Comparison of ENCODE assay signal across 11 cellular contexts in the genomic region with DNA sequence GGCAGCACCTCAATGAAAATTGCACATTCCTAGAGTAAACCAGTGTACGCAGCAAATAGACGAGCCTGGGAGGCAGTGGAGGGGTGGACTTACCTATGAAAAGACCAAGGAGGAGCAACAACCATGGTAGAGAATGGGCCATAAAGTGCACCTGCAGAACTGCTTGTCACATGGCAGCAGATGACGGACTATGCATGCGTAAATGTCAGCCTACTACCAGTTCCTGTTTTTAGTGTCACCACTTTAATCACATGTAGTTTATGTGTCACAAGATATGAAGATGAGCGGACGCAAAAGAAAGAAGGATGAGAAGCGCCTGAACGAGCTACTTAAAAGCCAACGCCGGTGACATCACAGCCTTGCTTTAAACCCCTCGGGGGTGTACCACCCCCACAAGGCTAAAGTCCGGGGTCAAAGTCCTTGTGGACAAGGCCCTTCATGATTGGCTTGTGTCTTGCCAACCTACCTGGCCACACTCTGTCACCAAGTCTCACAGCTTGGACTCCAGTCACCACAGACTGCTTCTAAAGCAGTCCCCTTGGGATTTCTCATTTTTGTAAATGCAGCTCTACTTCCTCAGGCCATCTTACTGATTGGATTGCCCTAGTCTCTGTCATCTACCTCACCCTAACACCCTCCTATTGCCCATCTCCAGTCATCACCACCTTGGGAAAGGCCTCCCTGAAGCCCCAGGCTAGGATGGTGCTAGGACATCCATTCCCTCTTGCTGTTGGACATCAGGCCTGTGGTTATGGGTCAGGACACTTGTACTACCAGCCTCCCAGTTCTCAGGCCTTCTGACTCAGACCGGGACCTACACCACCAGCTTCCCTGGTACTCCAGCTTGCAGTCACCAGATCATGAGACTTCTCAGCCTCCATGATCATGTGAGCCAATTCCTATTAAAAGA. TPM values are rescaled to one million over a fixed set of nuclear protein-coding genes. Genes with fewer than 3 reads are reported as not detected.
DNase-seq lines count a peak whose midpoint lies in the region; ATAC-seq and TF ChIP-seq lines count a peak whose summit lies in the region.
"Had no signal": no experiment of that assay in that cellular context is flagged by ENCODE, and none has a peak within 500 bp of the region (broad histone marks: within the 10 kb centered on the region; RNA-seq: fewer than 3 reads in every experiment).

No MANE protein-coding gene starts in this region.

- H3K4me1 ChIP-seq in MM.1S (ENCODE audit: low read length): peaks cover 10% of the 10 kb centered on the region
- H3K4me1 ChIP-seq: vagina had no signal

- DNase-seq in CD1c-positive myeloid dendritic cell (ENCODE audit: extremely low spot score) (peak; percentile 88), SK-MEL-5 (ENCODE audit: low read depth, low spot score) (peak; percentile 56), anterior cingulate cortex (lab: John Stamatoyannopoulos, UW) (no peak), H7 (no peak), MM.1S (no peak)
- DNase-seq in activated T-helper 1 cell treated with anti-CD3 and anti-CD28 coated beads, Interleukin-12 subunit alpha, Interleukin-12 subunit beta, Interleukin-2, Interleukin-4 antibody, amounts not matched to agents 30 ng/mL and 10 ng/mL and 1 ng/mL, durations not matched to agents 14 hours and 24 hours and 36 hours (ENCODE audit: low spot score): no peak

- H3K27me3 Mint-ChIP-seq in activated T-helper 1 cell treated with anti-CD3 and anti-CD28 coated beads, Interleukin-12 subunit alpha, Interleukin-12 subunit beta, Interleukin-2, Interleukin-4 antibody, amounts not matched to agents 30 ng/mL and 10 ng/mL and 1 ng/mL, durations not matched to agents 14 hours and 24 hours and 36 hours (ENCODE audit: insufficient read depth): peaks cover 15% of the 10 kb centered on the region

- in situ Hi-C loops in SK-MEL-5 (cut with HindIII; ENCODE audit: low pct_unique_long_range_greater_than_20kb, low sequenced_read_pairs): no loop called here

- H3K4me3 ChIP-seq in H7 (ENCODE audit: insufficient read depth, low read depth, low read length): no peak overlapping the region
- H3K4me3 ChIP-seq in MM.1S (ENCODE audit: low read length): no peak overlapping the region
- H3K4me3 ChIP-seq: cardiac muscle cell, vagina had no signal

- TF ChIP-seq CTCF in MM.1S (IDR thresholded peaks at IDR 0.05; ENCODE audit: low read length): no peak

- H3K79me2 ChIP-seq in MM.1S (ENCODE audit: low read length): peaks cover 3% of the 10 kb centered on the region

- H3K9me3 Mint-ChIP-seq in activated T-helper 1 cell treated with anti-CD3 and anti-CD28 coated beads, Interleukin-12 subunit alpha, Interleukin-12 subunit beta, Interleukin-2, Interleukin-4 antibody, amounts not matched to agents 30 ng/mL and 10 ng/mL and 1 ng/mL, durations not matched to agents 14 hours and 24 hours and 36 hours: peaks cover under 1% of the 10 kb centered on the region

- H3K27me3 ChIP-seq in H7 (ENCODE audit: control insufficient read depth, insufficient read depth, low read length): no peaks in the 10 kb centered on the region
- no peaks in the 10 kb centered on the region for H3K27me3 ChIP-seq in MM.1S (replicated peaks; ENCODE audit: insufficient read depth, low read length)
- H3K27me3 ChIP-seq: cardiac muscle cell, vagina had no signal

- H3K4me2 ChIP-seq in MM.1S (ENCODE audit: low read depth, low read length): no peak overlapping the region

- H3K9ac ChIP-seq in MM.1S (ENCODE audit: low read length): no peak overlapping the region

- H3K4me1 Mint-ChIP-seq in activated T-helper 1 cell treated with anti-CD3 and anti-CD28 coated beads, Interleukin-12 subunit alpha, Interleukin-12 subunit beta, Interleukin-2, Interleukin-4 antibody, amounts not matched to agents 30 ng/mL and 10 ng/mL and 1 ng/mL, durations not matched to agents 14 hours and 24 hours and 36 hours (ENCODE audit: low read depth): peaks cover 7% of the 10 kb centered on the region

- no peak overlapping the region for H3K27ac ChIP-seq in MM.1S (ENCODE audit: low read length)
- H3K27ac ChIP-seq: cardiac muscle cell, vagina had no signal

- no peaks in the 10 kb centered on the region for H3K36me3 ChIP-seq in H7 (replicated peaks; ENCODE audit: control insufficient read depth, insufficient read depth, low read length)
- H3K36me3 ChIP-seq in MM.1S (replicated peaks; ENCODE audit: insufficient read depth, low read length): no peaks in the 10 kb centered on the region
- H3K36me3 ChIP-seq: cardiac muscle cell, vagina had no signal

- no peaks in the 10 kb centered on the region for H3K9me3 ChIP-seq in MM.1S (replicated peaks; ENCODE audit: insufficient read depth, low read length)
- H3K9me3 ChIP-seq: vagina had no signal

- 0 out of 2 replicates have a peak, but pooled peaks cover under 1% of the 10 kb centered on the region for H3F3A ChIP-seq in MM.1S (ENCODE audit: insufficient read depth, low read length)

- H4K20me1 ChIP-seq in MM.1S (ENCODE audit: insufficient read depth, low read length): no peaks in the 10 kb centered on the region

- H3K4me3 Mint-ChIP-seq in activated T-helper 1 cell treated with anti-CD3 and anti-CD28 coated beads, Interleukin-12 subunit alpha, Interleukin-12 subunit beta, Interleukin-2, Interleukin-4 antibody, amounts not matched to agents 30 ng/mL and 10 ng/mL and 1 ng/mL, durations not matched to agents 14 hours and 24 hours and 36 hours: no peak overlapping the region

- H2AFZ ChIP-seq in MM.1S (ENCODE audit: low read length): no peak overlapping the region; the same call in 1 of the 2 replicates

- intact Hi-C loops in activated T-helper 1 cell treated with anti-CD3 and anti-CD28 coated beads, Interleukin-12 subunit alpha, Interleukin-12 subunit beta, Interleukin-2, Interleukin-4 antibody, amounts not matched to agents 30 ng/mL and 10 ng/mL and 1 ng/mL, durations not matched to agents 14 hours and 24 hours and 36 hours (cut with micrococcal nuclease): loop anchor here (10.0 kb wide), 1 partner anchor 445 kb away; a partner anchor contains a TSS

- no peaks in the 10 kb centered on the region for H3K9me2 ChIP-seq in MM.1S (replicated peaks; ENCODE audit: insufficient read depth, low read length)

- ATAC-seq in GM19324 (IDR thresholded peaks at IDR 0.05; ENCODE audit: low FRiP score, unreplicated experiment) (peak; percentile 89), HG03045 (IDR thresholded peaks at IDR 0.05; ENCODE audit: unreplicated experiment) (peak; percentile 87)

- H3K27ac Mint-ChIP-seq in activated T-helper 1 cell treated with anti-CD3 and anti-CD28 coated beads, Interleukin-12 subunit alpha, Interleukin-12 subunit beta, Interleukin-2, Interleukin-4 antibody, amounts not matched to agents 30 ng/mL and 10 ng/mL and 1 ng/mL, durations not matched to agents 14 hours and 24 hours and 36 hours: no peak overlapping the region

- H3K36me3 Mint-ChIP-seq in activated T-helper 1 cell treated with anti-CD3 and anti-CD28 coated beads, Interleukin-12 subunit alpha, Interleukin-12 subunit beta, Interleukin-2, Interleukin-4 antibody, amounts not matched to agents 30 ng/mL and 10 ng/mL and 1 ng/mL, durations not matched to agents 14 hours and 24 hours and 36 hours (ENCODE audit: low read depth): no peaks in the 10 kb centered on the region

RNA-seq across cellular contexts. Expression of a gene that starts 6.0 kb away (rescaled TPM):
- not detected in 2 replicates for total RNA-seq in SK-MEL-5 (2014; rRNA removed; shearing (Covaris generic))
- not detected in 2 replicates for polyA plus RNA-seq in SK-MEL-5 (2015; cell fraction: cytosol; rRNA removed)
- not detected in 2 replicates for polyA plus RNA-seq in SK-MEL-5 (2015; cell fraction: nucleus; rRNA removed)
- total RNA-seq in H7 (2014; rRNA removed; shearing (Covaris generic)): 0.24 TPM in 1 of 2 replicates, not detected in the other
- total RNA-seq in activated T-helper 1 cell treated with anti-CD3 and anti-CD28 coated beads, Interleukin-12 subunit alpha, Interleukin-12 subunit beta, Interleukin-2, Interleukin-4 antibody, amounts not matched to agents 30 ng/mL and 10 ng/mL and 1 ng/mL, durations not matched to agents 14 hours and 24 hours and 36 hours: 0.49 and 0.71 TPM in 2 replicates
- total RNA-seq: cardiac muscle cell, skeletal muscle tissue had no signal
- polyA plus RNA-seq: cardiac muscle cell had no signal

RNA-seq across cellular contexts. Expression of a gene that starts 50.9 kb away (rescaled TPM):
- total RNA-seq in SK-MEL-5 (2014; rRNA removed; shearing (Covaris generic)): 7.9 TPM in 2 replicates
- polyA plus RNA-seq in SK-MEL-5 (2015; cell fraction: cytosol; rRNA removed): 7.4 and 8.0 TPM in 2 replicates
- 5.5 and 6.7 TPM in 2 replicates for polyA plus RNA-seq in SK-MEL-5 (2015; cell fraction: nucleus; rRNA removed)
- 0.24 TPM in 1 of 2 replicates, not detected in the other for total RNA-seq in H7 (2014; rRNA removed; shearing (Covaris generic))
- total RNA-seq in activated T-helper 1 cell treated with anti-CD3 and anti-CD28 coated beads, Interleukin-12 subunit alpha, Interleukin-12 subunit beta, Interleukin-2, Interleukin-4 antibody, amounts not matched to agents 30 ng/mL and 10 ng/mL and 1 ng/mL, durations not matched to agents 14 hours and 24 hours and 36 hours: 43.7 and 53.6 TPM in 2 replicates
- total RNA-seq: cardiac muscle cell had no signal
- polyA plus RNA-seq: cardiac muscle cell had no signal

Comparison
In these comparisons a context has a peak if more than half of its experiments do, and no peak if none do; other contexts are left out.
1. DNase-seq: peak in CD1c-positive myeloid dendritic cell (single experiment) and SK-MEL-5 (single experiment); none in anterior cingulate cortex (0 of 58), H7 (single experiment), MM.1S (single experiment) and activated T-helper 1 cell treated with anti-CD3 and anti-CD28 coated beads, Interleukin-12 subunit alpha, Interleukin-12 subunit beta, Interleukin-2, Interleukin-4 antibody, amounts not matched to agents 30 ng/mL and 10 ng/mL and 1 ng/mL, durations not matched to agents 14 hours and 24 hours and 36 hours (single experiment).